Comparison of ENCODE assay signal across 8 cellular contexts in the genomic region with DNA sequence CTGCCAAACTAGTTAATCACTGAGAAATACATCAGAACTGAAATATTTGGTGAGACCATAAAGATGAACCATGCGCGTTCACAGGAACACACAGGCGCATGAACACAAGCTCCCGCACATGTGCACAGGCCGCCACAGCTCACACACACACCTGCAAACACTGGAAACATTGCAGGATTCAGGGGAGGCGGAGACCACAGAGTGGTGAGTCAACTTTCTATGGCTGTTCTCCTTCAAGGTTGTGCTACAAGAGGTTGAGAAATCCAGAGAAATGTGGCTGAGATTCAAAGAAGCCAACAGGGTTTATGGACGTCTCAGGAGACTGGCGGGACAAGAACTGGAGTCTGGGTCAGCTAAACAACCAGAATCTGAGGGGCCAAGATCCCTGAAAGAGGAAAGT. TPM values are rescaled to one million over a fixed set of nuclear protein-coding genes. Genes with fewer than 3 reads are reported as not detected.
A peak's percentile ranks its signal among the peaks of the same experiment; 100 is the strongest.
DNase-seq lines count a peak whose midpoint lies in the region; ATAC-seq and TF ChIP-seq lines count a peak whose summit lies in the region.

No MANE protein-coding gene starts in this region.

- H3K27ac ChIP-seq in smooth muscle cell (ENCODE audit: low read depth), result peak overlapping the region; percentile 72

- CTCF ChIA-PET in Calu3 (lab: Charles Lee), result interaction anchor here (1.2 kb wide), 1 partner anchor 11 kb away, joined by 3 read pairs; no protein-coding TSS in a partner anchor
- CTCF ChIA-PET in activated CD4-positive, alpha-beta T cell treated with anti-CD3 and anti-CD28 coated beads, Interleukin-2, amount 10 ng/mL, durations not matched to agents 7 days and 5 days (lab: Charles Lee), result interaction anchor here (1.4 to 2.2 kb wide), 2 partner anchors 10 to 12 kb away, joined by 3 to 7 read pairs; no protein-coding TSS in a partner anchor

- intact Hi-C loops in Calu3 (cut with micrococcal nuclease; ENCODE audit: unreplicated experiment), result no loop called here

- H3K4me2 ChIP-seq in smooth muscle cell, result peak overlapping the region; percentile 26

- H4K20me1 ChIP-seq in smooth muscle cell (ENCODE audit: low read depth), result peaks cover 46% of the 10 kb centered on the region

- H3K4me3 ChIP-seq in smooth muscle cell, result no peak overlapping the region

- H3K27ac Mint-ChIP-seq in Calu3 (ENCODE audit: unreplicated experiment), result peak overlapping the region; percentile 64
- peak overlapping the region; percentile 95 for H3K27ac Mint-ChIP-seq in activated CD4-positive, alpha-beta T cell treated with anti-CD3 and anti-CD28 coated beads, Interleukin-2, amount 10 ng/mL, durations not matched to agents 7 days and 5 days

- no peaks in the 10 kb centered on the region for H3K27me3 Mint-ChIP-seq in Calu3 (ENCODE audit: unreplicated experiment)
- no peaks in the 10 kb centered on the region for H3K27me3 Mint-ChIP-seq in activated CD4-positive, alpha-beta T cell treated with anti-CD3 and anti-CD28 coated beads, Interleukin-2, amount 10 ng/mL, durations not matched to agents 7 days and 5 days

- WGBS in smooth muscle cell (ENCODE audit: low lambda C conversion rate), result 71% methylated on average over 8 of the region's 8 CpGs

- peaks cover 5% of the 10 kb centered on the region for H3K36me3 Mint-ChIP-seq in Calu3 (ENCODE audit: insufficient read depth, unreplicated experiment)
- H3K36me3 Mint-ChIP-seq in activated CD4-positive, alpha-beta T cell treated with anti-CD3 and anti-CD28 coated beads, Interleukin-2, amount 10 ng/mL, durations not matched to agents 7 days and 5 days (ENCODE audit: low read depth), result peaks cover 73% of the 10 kb centered on the region

- TF ChIP-seq CTCF in Calu3 (IDR thresholded peaks at IDR 0.05; ENCODE audit: unreplicated experiment) (no peak), smooth muscle cell (IDR thresholded peaks at IDR 0.05; ENCODE audit: borderline replicate concordance, insufficient read depth, poor library complexity, severe bottlenecking) (no peak)

- H3K4me1 ChIP-seq in smooth muscle cell (ENCODE audit: low read depth), result peaks cover 17% of the 10 kb centered on the region

- H3K9me3 ChIP-seq in smooth muscle cell (replicated peaks; ENCODE audit: low read depth), result no peaks in the 10 kb centered on the region

- ATAC-seq in esophagus mucosa (peak; percentile 94), GM21723 (IDR thresholded peaks at IDR 0.05; ENCODE audit: unreplicated experiment) (no peak)

- peaks cover 10% of the 10 kb centered on the region for H3F3A ChIP-seq in smooth muscle cell (ENCODE audit: low read depth)

- peaks cover 62% of the 10 kb centered on the region for H3K4me1 Mint-ChIP-seq in Calu3 (ENCODE audit: low read depth, unreplicated experiment)
- peaks cover 78% of the 10 kb centered on the region for H3K4me1 Mint-ChIP-seq in activated CD4-positive, alpha-beta T cell treated with anti-CD3 and anti-CD28 coated beads, Interleukin-2, amount 10 ng/mL, durations not matched to agents 7 days and 5 days

- no peak overlapping the region for H3K9ac ChIP-seq in smooth muscle cell (ENCODE audit: low read depth)

- no TSS peak for BruUV-seq in Calu3 (replicated peaks; lab: Mats Ljungman, UMichigan)

- H3K36me3 ChIP-seq in smooth muscle cell (ENCODE audit: low read depth), result no peaks in the 10 kb centered on the region

- H3K9me3 Mint-ChIP-seq in Calu3 (ENCODE audit: low read depth, unreplicated experiment), result no peaks in the 10 kb centered on the region
- H3K9me3 Mint-ChIP-seq in activated CD4-positive, alpha-beta T cell treated with anti-CD3 and anti-CD28 coated beads, Interleukin-2, amount 10 ng/mL, durations not matched to agents 7 days and 5 days, result peaks cover 5% of the 10 kb centered on the region

- H3K27me3 ChIP-seq in smooth muscle cell (ENCODE audit: low read depth), result no peaks in the 10 kb centered on the region

- H3K4me3 Mint-ChIP-seq in Calu3 (ENCODE audit: low read depth, unreplicated experiment), result no peak overlapping the region
- peak overlapping the region; percentile 57 for H3K4me3 Mint-ChIP-seq in activated CD4-positive, alpha-beta T cell treated with anti-CD3 and anti-CD28 coated beads, Interleukin-2, amount 10 ng/mL, durations not matched to agents 7 days and 5 days

- H2AFZ ChIP-seq in smooth muscle cell (ENCODE audit: low read depth), result no peak overlapping the region

- DNase-seq in Calu3, result peak; percentile 23
- peak; percentile 51 for DNase-seq in activated CD4-positive, alpha-beta T cell treated with anti-CD3 and anti-CD28 coated beads, Interleukin-2, amount 10 ng/mL, durations not matched to agents 7 days and 5 days
- no peak for DNase-seq in smooth muscle cell (lab: John Stamatoyannopoulos, UW; ENCODE audit: unreplicated experiment)
- DNase-seq in GM19238 (ENCODE audit: insufficient read length, low spot score), result no peak
- no peak for DNase-seq in medulla oblongata (ENCODE audit: extremely low spot score)
- DNase-seq in NCI-H1417 treated with DMSO at 0.1 percent for 48 hours (lab: John Stamatoyannopoulos, UW), result no peak

- peaks cover 95% of the 10 kb centered on the region for H3K79me2 ChIP-seq in smooth muscle cell (ENCODE audit: low read depth)

- POLR2A ChIA-PET in activated CD4-positive, alpha-beta T cell treated with anti-CD3 and anti-CD28 coated beads, Interleukin-2, amount 10 ng/mL, durations not matched to agents 7 days and 5 days (lab: Charles Lee), result interaction anchor here (1.2 kb wide), 1 partner anchor 52 kb away, joined by 5 read pairs; no protein-coding TSS in a partner anchor

RNA-seq across cellular contexts. Expression of a gene that starts 17.8 kb away (rescaled TPM):
- total RNA-seq in Calu3 (2022) (61.2 and 66.6 TPM in 2 replicates), esophagus mucosa (41.4 TPM), smooth muscle cell (69.4 and 71.1 TPM in 2 replicates)
- 100 to 1,000 TPM; 116 to 124 TPM for total RNA-seq in activated CD4-positive, alpha-beta T cell treated with anti-CD3 and anti-CD28 coated beads, Interleukin-2, amount 10 ng/mL, durations not matched to agents 7 days and 5 days
- polyA plus RNA-seq in smooth muscle cell, result 27.9 and 33.8 TPM in 2 replicates

RNA-seq across cellular contexts. Expression of a gene that starts 44.9 kb away (rescaled TPM):
- total RNA-seq in Calu3 (2022) (10.5 and 13.0 TPM in 2 replicates), esophagus mucosa (6.6 TPM), smooth muscle cell (10.3 and 11.0 TPM in 2 replicates)
- 10 to 100 TPM; 10.6 to 13.2 TPM for total RNA-seq in activated CD4-positive, alpha-beta T cell treated with anti-CD3 and anti-CD28 coated beads, Interleukin-2, amount 10 ng/mL, durations not matched to agents 7 days and 5 days
- polyA plus RNA-seq in smooth muscle cell, result 29.2 and 50.0 TPM in 2 replicates

Comparison
In these comparisons a context has a peak if more than half of its experiments do, and no peak if none do; other contexts are left out.
1. DNase-seq: peak in Calu3 (single experiment) and activated CD4-positive, alpha-beta T cell treated with anti-CD3 and anti-CD28 coated beads, Interleukin-2, amount 10 ng/mL, durations not matched to agents 7 days and 5 days (single experiment); none in smooth muscle cell (single experiment), GM19238 (single experiment), medulla oblongata (single experiment) and NCI-H1417 treated with DMSO at 0.1 percent for 48 hours (single experiment).